9 cellular contexts compared by ENCODE assay signal in the genomic region with DNA sequence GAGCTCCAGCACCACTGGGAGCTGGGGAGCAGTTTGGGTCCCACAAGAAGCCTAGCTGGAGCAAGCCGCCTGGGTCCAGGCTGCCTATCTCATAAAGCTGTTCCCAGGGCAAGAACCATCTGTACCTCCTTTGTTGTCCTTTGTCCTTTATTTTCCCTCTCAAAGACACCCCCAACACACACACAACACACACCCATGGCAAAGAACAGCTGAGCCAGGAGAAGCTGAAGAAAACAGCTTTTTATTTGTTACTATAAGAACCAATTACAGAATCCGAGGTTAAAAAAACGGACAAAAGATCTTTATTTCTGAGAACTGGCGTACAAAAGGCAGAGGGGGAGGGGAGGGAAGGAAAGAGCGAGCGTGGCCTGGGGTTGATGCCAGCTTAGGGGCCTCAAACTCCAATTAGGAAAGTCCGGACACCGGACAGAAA. TPM values are rescaled to one million over a fixed set of nuclear protein-coding genes. Genes with fewer than 3 reads are reported as not detected.
DNase-seq lines count a peak whose midpoint lies in the region; TF ChIP-seq lines count a peak whose summit lies in the region.
"Had no signal": no experiment of that assay in that cellular context is flagged by ENCODE, and none has a peak within 500 bp of the region (broad histone marks: within the 10 kb centered on the region; RNA-seq: fewer than 3 reads in every experiment).

No MANE protein-coding gene starts in this region.

- H3K9ac ChIP-seq in MM.1S (ENCODE audit: low read length): peak overlapping the region; percentile 70; the same call in 1 of the 2 replicates

- peaks cover 26% of the 10 kb centered on the region for H3F3A ChIP-seq in MM.1S (ENCODE audit: insufficient read depth, low read length)

- no peaks in the 10 kb centered on the region for H3K9me2 ChIP-seq in MM.1S (replicated peaks; ENCODE audit: insufficient read depth, low read length)

- no peaks in the 10 kb centered on the region for H3K9me3 Mint-ChIP-seq in nephron

- H3K4me3 Mint-ChIP-seq in nephron: peak overlapping the region; percentile 4 to 56 (median 51)

- no peak overlapping the region for H2AFZ ChIP-seq in MM.1S (ENCODE audit: low read length)

- peaks cover 45% of the 10 kb centered on the region for H3K79me2 ChIP-seq in MM.1S (ENCODE audit: low read length)

- CTCF ChIA-PET in AG04450 (lab: Charles Lee): interaction anchor here (0.6 to 3.9 kb wide), 10 partner anchors 18 to 199 kb away, joined by 3 to 14 read pairs (median 6); a partner anchor contains a TSS
- CTCF ChIA-PET in GM10248 (lab: Yijun Ruan, JAX): interaction anchor here (1.0 to 4.1 kb wide), 17 partner anchors 8 to 193 kb away, joined by 3 to 50 read pairs (median 5); a partner anchor contains a TSS

- peak overlapping the region in 2 of 3 experiments; percentile 39 to 54 for H3K27ac Mint-ChIP-seq in nephron

- H4K20me1 ChIP-seq in MM.1S (ENCODE audit: insufficient read depth, low read length): no peaks in the 10 kb centered on the region

- H3K9me3 ChIP-seq in AG04450 (ENCODE audit: control insufficient read depth, insufficient read depth, low read length): no peaks in the 10 kb centered on the region; the same call in 1 of the 2 replicates
- H3K9me3 ChIP-seq in MM.1S (replicated peaks; ENCODE audit: insufficient read depth, low read length): no peaks in the 10 kb centered on the region

- H3K36me3 ChIP-seq in MM.1S (replicated peaks; ENCODE audit: insufficient read depth, low read length): peaks cover 17% of the 10 kb centered on the region; the same call in 1 of the 2 replicates

- H3K27me3 ChIP-seq in AG04450 (ENCODE audit: control insufficient read depth, insufficient read depth, low read length) (no peaks in the 10 kb centered on the region), MM.1S (replicated peaks; ENCODE audit: insufficient read depth, low read length) (no peaks in the 10 kb centered on the region)
- H3K27me3 ChIP-seq: foreskin keratinocyte had no signal

- POLR2A ChIA-PET in AG04450 (lab: Yijun Ruan, JAX) (interaction anchor here (1.8 to 2.6 kb wide), 4 partner anchors 8 to 78 kb away, joined by 6 to 67 read pairs (median 35); a partner anchor contains a TSS), GM10248 (lab: Yijun Ruan, JAX) (interaction anchor here (0.5 to 3.9 kb wide), 13 partner anchors 8 to 195 kb away, joined by 3 to 87 read pairs (median 10); a partner anchor contains a TSS)

- TF ChIP-seq CTCF in AG04450 (IDR thresholded peaks at IDR 0.05; ENCODE audit: low read depth, low read length) (no peak), MM.1S (IDR thresholded peaks at IDR 0.05; ENCODE audit: low read length) (no peak), nephron (IDR thresholded peaks at IDR 0.05; ENCODE audit: unreplicated experiment in 3 of 3) (no peak), GM10248 (IDR thresholded peaks at IDR 0.05; ENCODE audit: control extremely low read depth, extremely low read depth, low read depth, missing control alignments) (no peak)

- no peaks in the 10 kb centered on the region for H3K27me3 Mint-ChIP-seq in nephron (ENCODE audit: low read depth)

- H3K4me3 ChIP-seq in AG04450 (ENCODE audit: low read depth, low read length) (no peak overlapping the region), MM.1S (ENCODE audit: low read length) (peak overlapping the region; percentile 58; the same call in 1 of the 2 replicates)

- H3K4me1 Mint-ChIP-seq in nephron: peaks cover 21% of the 10 kb centered on the region

- peak overlapping the region; percentile 11 for H3K27ac ChIP-seq in AG04450 (ENCODE audit: low read depth, low read length)
- H3K27ac ChIP-seq in MM.1S (ENCODE audit: low read length): peak overlapping the region; percentile 81; the same call in 1 of the 2 replicates
- peak overlapping the region; percentile 96 for H3K27ac ChIP-seq in cingulate gyrus (ENCODE audit: low read depth, low read length)
- H3K27ac ChIP-seq: foreskin keratinocyte had no signal

- H3K36me3 Mint-ChIP-seq in nephron (ENCODE audit: low read depth): peaks cover 48% of the 10 kb centered on the region

- no peak for DNase-seq in AG04450 (ENCODE audit: low read depth, low spot score)
- DNase-seq in MM.1S: no peak
- no peak for DNase-seq in T1000 (lab: John Stamatoyannopoulos, UW)
- DNase-seq in GM10248 (ENCODE audit: extremely low spot score): no peak
- no peak for DNase-seq in AML-193 (lab: John Stamatoyannopoulos, UW)
- DNase-seq in DMS153 (lab: John Stamatoyannopoulos, UW): no peak

- peak overlapping the region; percentile 80 for H3K4me2 ChIP-seq in MM.1S (ENCODE audit: low read depth, low read length)

- peaks cover 15% of the 10 kb centered on the region for H3K4me1 ChIP-seq in MM.1S (ENCODE audit: low read length)
- H3K4me1 ChIP-seq: foreskin keratinocyte had no signal

RNA-seq across cellular contexts. Expression of a gene that starts 1.7 kb away (rescaled TPM):
- 7.8 and 9.0 TPM in 2 replicates for polyA plus RNA-seq in AG04450 (2011; rRNA removed)
- polyA minus RNA-seq in AG04450 (2011; rRNA and poly(A)+ RNA removed): 6.3 and 6.4 TPM in 2 replicates

RNA-seq across cellular contexts. Expression of a gene that starts 8.7 kb away (rescaled TPM):
- polyA plus RNA-seq in AG04450 (2011; rRNA removed): 22.9 and 36.7 TPM in 2 replicates
- polyA minus RNA-seq in AG04450 (2011; rRNA and poly(A)+ RNA removed): 63.1 and 79.4 TPM in 2 replicates

RNA-seq across cellular contexts. Expression of a gene that starts 19.3 kb away (rescaled TPM):
- polyA plus RNA-seq in AG04450 (2011; rRNA removed): 2,186 and 2,474 TPM in 2 replicates
- polyA minus RNA-seq in AG04450 (2011; rRNA and poly(A)+ RNA removed): 1,515 and 1,839 TPM in 2 replicates

RNA-seq across cellular contexts. Expression of a gene that starts 19.6 kb away (rescaled TPM):
- polyA plus RNA-seq in AG04450 (2011; rRNA removed): 17.1 and 18.6 TPM in 2 replicates
- 15.8 and 18.9 TPM in 2 replicates for polyA minus RNA-seq in AG04450 (2011; rRNA and poly(A)+ RNA removed)

RNA-seq across cellular contexts. Expression of a gene that starts 20.1 kb away (rescaled TPM):
- 1.4 and 2.0 TPM in 2 replicates for polyA plus RNA-seq in AG04450 (2011; rRNA removed)
- polyA minus RNA-seq in AG04450 (2011; rRNA and poly(A)+ RNA removed): 0.61 and 3.0 TPM in 2 replicates

Comparison
In these comparisons a context has a peak if more than half of its experiments do, and no peak if none do; other contexts are left out.
1. H3K27ac ChIP-seq: peak in every context shown above with its lines; median percentile 96 in cingulate gyrus; 81 in MM.1S; 11 in AG04450.